Comparison of ENCODE assay signal across 9 cellular contexts in genomic region chr2:160408575-160409291, GRCh38.
DNase-seq lines count a peak whose midpoint lies in the region; ATAC-seq and TF ChIP-seq lines count a peak whose summit lies in the region.
"Had no signal": no experiment of that assay in that cellular context is flagged by ENCODE, and none has a peak within 500 bp of the region (broad histone marks: within the 10 kb centered on the region; RNA-seq: fewer than 3 reads in every experiment).

No MANE protein-coding gene starts in this region.

- no peak for DNase-seq in activated naive CD4-positive, alpha-beta T cell treated with anti-CD3 and anti-CD28 coated beads, Interleukin-2, amount 50 U/mL, for 16 hours
- DNase-seq in cerebellar cortex (ENCODE audit: low spot score): peak; percentile 10
- no peak for DNase-seq in memory B cell (ENCODE audit: low spot score in 2 of 2)
- DNase-seq in type B pancreatic cell (ENCODE audit: extremely low spot score, unreplicated experiment): no peak
- no peak for DNase-seq in HPDE6-E6E7 (ENCODE audit: extremely low spot score)
- no peak for DNase-seq in SKM-1 (lab: John Stamatoyannopoulos, UW; ENCODE audit: unreplicated experiment)
- DNase-seq: activated CD4-positive, alpha-beta T cell treated with anti-CD3 and anti-CD28 coated beads for 1 hour had no signal

- H3K27me3 Mint-ChIP-seq in activated naive CD4-positive, alpha-beta T cell treated with anti-CD3 and anti-CD28 coated beads, Interleukin-2, amount 50 U/mL, for 24 hours: no peaks in the 10 kb centered on the region
- no peaks in the 10 kb centered on the region for H3K27me3 Mint-ChIP-seq in memory B cell
- peaks cover 4% of the 10 kb centered on the region for H3K27me3 Mint-ChIP-seq in type B pancreatic cell

- peak overlapping the region; percentile 98 for H3K27ac Mint-ChIP-seq in activated naive CD4-positive, alpha-beta T cell treated with anti-CD3 and anti-CD28 coated beads, Interleukin-2, amount 50 U/mL, for 24 hours
- H3K27ac Mint-ChIP-seq in memory B cell (peak overlapping the region; percentile 88), type B pancreatic cell (peak overlapping the region; percentile 96)

- peaks cover 88% of the 10 kb centered on the region for H3K4me1 Mint-ChIP-seq in activated naive CD4-positive, alpha-beta T cell treated with anti-CD3 and anti-CD28 coated beads, Interleukin-2, amount 50 U/mL, for 24 hours
- H3K4me1 Mint-ChIP-seq in memory B cell: peaks cover 47% of the 10 kb centered on the region
- H3K4me1 Mint-ChIP-seq in type B pancreatic cell (ENCODE audit: unreplicated experiment): peaks cover 51% of the 10 kb centered on the region

- H3K4me3 Mint-ChIP-seq in activated naive CD4-positive, alpha-beta T cell treated with anti-CD3 and anti-CD28 coated beads, Interleukin-2, amount 50 U/mL, for 24 hours: peak overlapping the region; percentile 91
- H3K4me3 Mint-ChIP-seq in memory B cell (peak overlapping the region; percentile 84), type B pancreatic cell (peak overlapping the region; percentile 93)

- H3K9me3 Mint-ChIP-seq in activated naive CD4-positive, alpha-beta T cell treated with anti-CD3 and anti-CD28 coated beads, Interleukin-2, amount 50 U/mL, for 24 hours: no peaks in the 10 kb centered on the region
- H3K9me3 Mint-ChIP-seq in memory B cell: no peaks in the 10 kb centered on the region
- H3K9me3 Mint-ChIP-seq in type B pancreatic cell: no peaks in the 10 kb centered on the region

- H3K36me3 Mint-ChIP-seq in activated naive CD4-positive, alpha-beta T cell treated with anti-CD3 and anti-CD28 coated beads, Interleukin-2, amount 50 U/mL, for 24 hours: no peaks in the 10 kb centered on the region
- H3K36me3 Mint-ChIP-seq in memory B cell (no peaks in the 10 kb centered on the region), type B pancreatic cell (peaks cover 3% of the 10 kb centered on the region)

- peak; percentile 61 for TF ChIP-seq CTCF in type B pancreatic cell (conservative IDR thresholded peaks at IDR 0.05)

- ATAC-seq in memory B cell (ENCODE audit: low read depth) (no peak), HG03097 (IDR thresholded peaks at IDR 0.05; ENCODE audit: low FRiP score, unreplicated experiment) (no peak)
